ENCODE assay signal across 11 cellular contexts in the genomic region with DNA sequence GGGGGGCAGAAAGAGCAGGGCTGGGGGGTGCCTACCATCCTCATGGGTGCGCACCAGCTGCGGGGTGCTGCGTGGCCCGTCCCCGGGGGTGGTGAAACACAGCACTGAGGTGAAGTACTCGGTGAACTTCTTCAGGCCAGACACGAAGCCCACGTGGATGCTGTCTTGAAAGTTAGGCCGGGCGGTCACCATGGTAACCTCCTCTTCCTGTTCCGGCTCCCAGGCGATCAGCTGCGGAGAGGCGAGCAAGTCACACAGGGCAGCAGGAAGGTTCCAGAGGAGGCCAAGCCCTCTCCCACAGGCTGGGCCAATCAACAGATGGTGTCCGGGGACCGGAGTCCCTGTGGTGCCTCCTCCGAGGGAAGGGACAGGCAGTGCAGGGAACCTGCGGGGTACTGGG.
DNase-seq lines count a peak whose midpoint lies in the region; ATAC-seq lines count a peak whose summit lies in the region.
"Had no signal": no experiment of that assay in that cellular context is flagged by ENCODE, and none has a peak within 500 bp of the region (broad histone marks: within the 10 kb centered on the region; RNA-seq: fewer than 3 reads in every experiment).

No MANE protein-coding gene starts in this region.

- H3K27me3 Mint-ChIP-seq in activated naive CD4-positive, alpha-beta T cell treated with anti-CD3 and anti-CD28 coated beads for 36 hours (ENCODE audit: low read depth): no peaks in the 10 kb centered on the region
- no peaks in the 10 kb centered on the region for H3K27me3 Mint-ChIP-seq in activated CD8-positive, alpha-beta T cell treated with anti-CD3 and anti-CD28 coated beads, Interleukin-2, amount 10 ng/mL, durations not matched to agents 7 days and 5 days (ENCODE audit: low read depth)
- no peaks in the 10 kb centered on the region for H3K27me3 Mint-ChIP-seq in natural killer cell treated with Interleukin-12 subunit alpha and Interleukin-12 subunit beta and Interleukin-15 and Interleukin-18, amount 100 ng/mL, for 72 hours
- H3K27me3 Mint-ChIP-seq in effector memory CD8-positive, alpha-beta T cell: peaks cover 12 to 38% of the 10 kb centered on the region in 2 donors

- H3K36me3 Mint-ChIP-seq in activated naive CD4-positive, alpha-beta T cell treated with anti-CD3 and anti-CD28 coated beads for 36 hours (ENCODE audit: low read depth): no peaks in the 10 kb centered on the region
- peaks cover 3% of the 10 kb centered on the region for H3K36me3 Mint-ChIP-seq in activated CD8-positive, alpha-beta T cell treated with anti-CD3 and anti-CD28 coated beads, Interleukin-2, amount 10 ng/mL, durations not matched to agents 7 days and 5 days (ENCODE audit: low read depth)
- H3K36me3 Mint-ChIP-seq in natural killer cell treated with Interleukin-12 subunit alpha and Interleukin-12 subunit beta and Interleukin-15 and Interleukin-18, amount 100 ng/mL, for 72 hours: no peaks in the 10 kb centered on the region
- H3K36me3 Mint-ChIP-seq in effector memory CD8-positive, alpha-beta T cell (ENCODE audit: insufficient read depth): no peaks in the 10 kb centered on the region

- ATAC-seq in activated CD8-positive, alpha-beta T cell treated with anti-CD3 and anti-CD28 coated beads, Interleukin-2, amount 10 ng/mL, durations not matched to agents 7 days and 5 days: peak; percentile 30
- ATAC-seq in left ventricle myocardium superior: peak; percentile 66
- ATAC-seq in natural killer cell treated with Interleukin-12 subunit alpha and Interleukin-12 subunit beta and Interleukin-15 and Interleukin-18, amount 100 ng/mL, for 72 hours: no peak
- no peak for ATAC-seq in effector memory CD8-positive, alpha-beta T cell (replicated peaks)
- ATAC-seq in HG03097 (IDR thresholded peaks at IDR 0.05; ENCODE audit: low FRiP score, unreplicated experiment): no peak

- DNase-seq in activated naive CD4-positive, alpha-beta T cell treated with anti-CD3 and anti-CD28 coated beads for 36 hours: peak; percentile 34
- no peak for DNase-seq in activated naive CD4-positive, alpha-beta T cell treated with Interleukin-2 at 50 U/mL for 16 hours
- peak; percentile 27 for DNase-seq in activated CD8-positive, alpha-beta T cell treated with anti-CD3 and anti-CD28 coated beads, Interleukin-2, amount 10 ng/mL, durations not matched to agents 7 days and 5 days
- DNase-seq in left ventricle myocardium superior (peak; percentile 72), substantia nigra (lab: John Stamatoyannopoulos, UW) (peak in 31 of 49 donors; percentile 1 to 57 (median 22))
- DNase-seq in natural killer cell treated with Interleukin-12 subunit alpha and Interleukin-12 subunit beta and Interleukin-15 and Interleukin-18, amount 100 ng/mL, for 72 hours (ENCODE audit: low spot score): no peak
- DNase-seq in effector memory CD8-positive, alpha-beta T cell: no peak
- DNase-seq: NCI-H2029 treated with DMSO at 0.1 percent for 48 hours; stimulated activated CD4-positive, alpha-beta T cell treated with anti-CD3 and anti-CD28 coated beads, Interleukin-2, amount 100 ng/mL, for 48 hours; WERI-Rb-1 had no signal

- CTCF ChIA-PET in activated naive CD4-positive, alpha-beta T cell treated with anti-CD3 and anti-CD28 coated beads for 36 hours (lab: Charles Lee): no interaction called here
- CTCF ChIA-PET in activated CD8-positive, alpha-beta T cell treated with anti-CD3 and anti-CD28 coated beads, Interleukin-2, amount 10 ng/mL, durations not matched to agents 7 days and 5 days (lab: Charles Lee): no interaction called here

- intact Hi-C loops in activated naive CD4-positive, alpha-beta T cell treated with anti-CD3 and anti-CD28 coated beads for 36 hours (cut with micrococcal nuclease): no loop called here
- intact Hi-C loops in left ventricle myocardium superior (cut with micrococcal nuclease): no loop called here

- H3K27ac ChIP-seq in substantia nigra (ENCODE audit: low read depth, low read length, poor library complexity, severe bottlenecking): no peak overlapping the region
- H3K27ac ChIP-seq: WERI-Rb-1 had no signal

- no peak overlapping the region for H3K4me3 Mint-ChIP-seq in activated naive CD4-positive, alpha-beta T cell treated with anti-CD3 and anti-CD28 coated beads for 36 hours
- no peak overlapping the region for H3K4me3 Mint-ChIP-seq in activated CD8-positive, alpha-beta T cell treated with anti-CD3 and anti-CD28 coated beads, Interleukin-2, amount 10 ng/mL, durations not matched to agents 7 days and 5 days
- no peak overlapping the region for H3K4me3 Mint-ChIP-seq in natural killer cell treated with Interleukin-12 subunit alpha and Interleukin-12 subunit beta and Interleukin-15 and Interleukin-18, amount 100 ng/mL, for 72 hours
- H3K4me3 Mint-ChIP-seq in effector memory CD8-positive, alpha-beta T cell: no peak overlapping the region

- H3K9me3 Mint-ChIP-seq in activated naive CD4-positive, alpha-beta T cell treated with anti-CD3 and anti-CD28 coated beads for 36 hours: no peaks in the 10 kb centered on the region
- H3K9me3 Mint-ChIP-seq in activated CD8-positive, alpha-beta T cell treated with anti-CD3 and anti-CD28 coated beads, Interleukin-2, amount 10 ng/mL, durations not matched to agents 7 days and 5 days (ENCODE audit: insufficient read depth): no peaks in the 10 kb centered on the region
- no peaks in the 10 kb centered on the region for H3K9me3 Mint-ChIP-seq in natural killer cell treated with Interleukin-12 subunit alpha and Interleukin-12 subunit beta and Interleukin-15 and Interleukin-18, amount 100 ng/mL, for 72 hours
- H3K9me3 Mint-ChIP-seq in effector memory CD8-positive, alpha-beta T cell: no peaks in the 10 kb centered on the region

- POLR2A ChIA-PET in activated CD8-positive, alpha-beta T cell treated with anti-CD3 and anti-CD28 coated beads, Interleukin-2, amount 10 ng/mL, durations not matched to agents 7 days and 5 days (lab: Charles Lee): no interaction called here

- H3K27ac Mint-ChIP-seq in activated naive CD4-positive, alpha-beta T cell treated with anti-CD3 and anti-CD28 coated beads for 36 hours: no peak overlapping the region
- H3K27ac Mint-ChIP-seq in activated CD8-positive, alpha-beta T cell treated with anti-CD3 and anti-CD28 coated beads, Interleukin-2, amount 10 ng/mL, durations not matched to agents 7 days and 5 days: no peak overlapping the region
- no peak overlapping the region for H3K27ac Mint-ChIP-seq in natural killer cell treated with Interleukin-12 subunit alpha and Interleukin-12 subunit beta and Interleukin-15 and Interleukin-18, amount 100 ng/mL, for 72 hours
- no peak overlapping the region for H3K27ac Mint-ChIP-seq in effector memory CD8-positive, alpha-beta T cell

- no peaks in the 10 kb centered on the region for H3K4me1 Mint-ChIP-seq in activated naive CD4-positive, alpha-beta T cell treated with anti-CD3 and anti-CD28 coated beads for 36 hours (ENCODE audit: low read depth)
- no peaks in the 10 kb centered on the region for H3K4me1 Mint-ChIP-seq in activated CD8-positive, alpha-beta T cell treated with anti-CD3 and anti-CD28 coated beads, Interleukin-2, amount 10 ng/mL, durations not matched to agents 7 days and 5 days (ENCODE audit: low read depth)
- H3K4me1 Mint-ChIP-seq in natural killer cell treated with Interleukin-12 subunit alpha and Interleukin-12 subunit beta and Interleukin-15 and Interleukin-18, amount 100 ng/mL, for 72 hours (ENCODE audit: low read depth in 2 of 2): no peaks in the 10 kb centered on the region
- no peaks in the 10 kb centered on the region for H3K4me1 Mint-ChIP-seq in effector memory CD8-positive, alpha-beta T cell (ENCODE audit: low read depth in 2 of 2)

Comparison
In these comparisons a context has a peak if more than half of its experiments do, and no peak if none do; other contexts are left out.
1. DNase-seq: peak in activated naive CD4-positive, alpha-beta T cell treated with anti-CD3 and anti-CD28 coated beads for 36 hours (single experiment), activated CD8-positive, alpha-beta T cell treated with anti-CD3 and anti-CD28 coated beads, Interleukin-2, amount 10 ng/mL, durations not matched to agents 7 days and 5 days (single experiment), left ventricle myocardium superior (single experiment) and substantia nigra (31 of 49); none in activated naive CD4-positive, alpha-beta T cell treated with Interleukin-2 at 50 U/mL for 16 hours (single experiment), natural killer cell treated with Interleukin-12 subunit alpha and Interleukin-12 subunit beta and Interleukin-15 and Interleukin-18, amount 100 ng/mL, for 72 hours (single experiment) and effector memory CD8-positive, alpha-beta T cell (0 of 3).
2. ATAC-seq: peak in activated CD8-positive, alpha-beta T cell treated with anti-CD3 and anti-CD28 coated beads, Interleukin-2, amount 10 ng/mL, durations not matched to agents 7 days and 5 days (single experiment) and left ventricle myocardium superior (single experiment); none in natural killer cell treated with Interleukin-12 subunit alpha and Interleukin-12 subunit beta and Interleukin-15 and Interleukin-18, amount 100 ng/mL, for 72 hours (0 of 2), effector memory CD8-positive, alpha-beta T cell (single experiment) and HG03097 (single experiment).